Comparison of ENCODE assay signal across 3 cellular contexts in genomic region chr17:27918498-27918897, GRCh38.
TF ChIP-seq lines count a peak whose summit lies in the region.

No MANE protein-coding gene starts in this region.

TF ChIP-seq in SK-N-SH treated with all-trans-retinoic acid at 6 μM for 48 hours, 23 proteins besides CTCF, POLR2A, EP300 and RAD21:
- TF ChIP-seq ZNF565 (CRISPR knock-in tag; conservative IDR thresholded peaks at IDR 0.05; ENCODE audit: low read depth): no peak
- no peak for TF ChIP-seq PATZ1 (CRISPR knock-in tag; IDR thresholded peaks at IDR 0.05; ENCODE audit: borderline replicate concordance)
- TF ChIP-seq RARB (CRISPR knock-in tag; IDR thresholded peaks at IDR 0.05): no peak
- TF ChIP-seq ZNF8 (CRISPR knock-in tag; IDR thresholded peaks at IDR 0.05): peak; percentile 84
- TF ChIP-seq ZFP3 (CRISPR knock-in tag; IDR thresholded peaks at IDR 0.05): no peak
- no peak for TF ChIP-seq PPARA (CRISPR knock-in tag; IDR thresholded peaks at IDR 0.05; ENCODE audit: borderline replicate concordance)
- no peak for TF ChIP-seq TOX (CRISPR knock-in tag; IDR thresholded peaks at IDR 0.05; ENCODE audit: borderline replicate concordance)

TF ChIP-seq in SK-N-SH, 30 proteins besides CTCF, POLR2A, EP300 and RAD21:
- TF ChIP-seq MAX (IDR thresholded peaks at IDR 0.05; ENCODE audit: low read depth) (no peak), RXRA (IDR thresholded peaks at IDR 0.05; ENCODE audit: borderline replicate concordance, low read depth) (no peak), NFIC (IDR thresholded peaks at IDR 0.05; ENCODE audit: borderline replicate concordance) (no peak), GATA2 (CRISPR knock-in tag; IDR thresholded peaks at IDR 0.05) (no peak)

TF ChIP-seq in H1, 55 proteins besides CTCF, POLR2A, EP300 and RAD21:
- no peak for TF ChIP-seq E2F6 (IDR thresholded peaks at IDR 0.05)
- TF ChIP-seq TAF1 (IDR thresholded peaks at IDR 0.05; ENCODE audit: low read depth, low read length): no peak
- no peak for TF ChIP-seq SIRT6 (IDR thresholded peaks at IDR 0.05; ENCODE audit: low read length)
- TF ChIP-seq SIX5 (IDR thresholded peaks at IDR 0.05; ENCODE audit: low read depth, low read length): no peak
- no peak for TF ChIP-seq RFX5 (IDR thresholded peaks at IDR 0.05; ENCODE audit: borderline replicate concordance, low read depth, low read length)
- TF ChIP-seq SAP30 (IDR thresholded peaks at IDR 0.05; ENCODE audit: insufficient read depth, insufficient replicate concordance, low read length): no peak
- no peak for TF ChIP-seq KDM1A (IDR thresholded peaks at IDR 0.05; ENCODE audit: borderline replicate concordance, low read length)
- no peak for TF ChIP-seq YY1 (IDR thresholded peaks at IDR 0.05; ENCODE audit: low read depth, low read length)
- no peak for TF ChIP-seq EZH2 (IDR thresholded peaks at IDR 0.05; ENCODE audit: low read depth, low read length, severe bottlenecking)
- no peak for TF ChIP-seq CREB1 (IDR thresholded peaks at IDR 0.05)
- no peak for TF ChIP-seq TBP (IDR thresholded peaks at IDR 0.05; ENCODE audit: low read depth, low read length)
- TF ChIP-seq BRCA1 (IDR thresholded peaks at IDR 0.05; ENCODE audit: low read depth, low read length): no peak
- TF ChIP-seq CHD7 (IDR thresholded peaks at IDR 0.05; ENCODE audit: insufficient replicate concordance, low read length): no peak
- TF ChIP-seq NANOG (IDR thresholded peaks at IDR 0.05; ENCODE audit: insufficient read depth, low read depth, low read length, poor library complexity, severe bottlenecking): no peak
- TF ChIP-seq TAF7 (optimal IDR thresholded peaks at IDR 0.05; ENCODE audit: borderline replicate concordance, low read depth, low read length): no peak
- no peak for TF ChIP-seq ATF3 (IDR thresholded peaks at IDR 0.05; ENCODE audit: insufficient read depth, low read depth, low read length)
- TF ChIP-seq RBBP5 (IDR thresholded peaks at IDR 0.05; ENCODE audit: borderline replicate concordance, low read depth, low read length): no peak
TF ChIP-seq in H1: peak in this region for 0.
